ENCODE assay signal across 12 cellular contexts in genomic region chr5:139664727-139665351, GRCh38. TPM values are rescaled to one million over a fixed set of nuclear protein-coding genes. Genes with fewer than 3 reads are reported as not detected.
DNase-seq lines count a peak whose midpoint lies in the region; ATAC-seq and TF ChIP-seq lines count a peak whose summit lies in the region.
"Had no signal": no experiment of that assay in that cellular context is flagged by ENCODE, and none has a peak within 500 bp of the region (broad histone marks: within the 10 kb centered on the region; RNA-seq: fewer than 3 reads in every experiment).

No MANE protein-coding gene starts in this region.

- H4K20me1 ChIP-seq in BLaER1: peaks cover 77% of the 10 kb centered on the region

- H3K4me2 ChIP-seq in BLaER1: peak overlapping the region; percentile 93

- H3K27me3 ChIP-seq in BLaER1 (no peaks in the 10 kb centered on the region), rectal smooth muscle tissue (ENCODE audit: control insufficient read depth, insufficient read depth, low read length) (no peaks in the 10 kb centered on the region)

- H3K27ac Mint-ChIP-seq in immature natural killer cell: peak overlapping the region; percentile 80 to 98 (median 94)

- H3K27me3 Mint-ChIP-seq in immature natural killer cell (ENCODE audit: low read depth in 3 of 3): peaks cover 8 to 20% (median 16%) of the 10 kb centered on the region in 3 donors

- DNase-seq in immature natural killer cell (no peak), GM13977 (ENCODE audit: low spot score) (no peak), NCI-H524 treated with DMSO at 0.1 percent for 48 hours (lab: John Stamatoyannopoulos, UW) (no peak)
- DNase-seq: activated gamma-delta T cell treated with Interleukin-2 at 50 U/mL for 16 hours; HCEC 1CT; NCI-H226; stimulated activated CD4-positive, alpha-beta T cell treated with anti-CD3 and anti-CD28 coated beads, Interleukin-15, amount 100 ng/mL, for 24 hours had no signal

- peaks cover 0 to 4% (median 0%) of the 10 kb centered on the region in 3 donors for H3K36me3 Mint-ChIP-seq in immature natural killer cell

- H3K4me1 Mint-ChIP-seq in immature natural killer cell: peaks cover 87 to 90% of the 10 kb centered on the region in 2 donors

- no peak for TF ChIP-seq CTCF in GM13977 (IDR thresholded peaks at IDR 0.05; ENCODE audit: extremely low read depth, insufficient read depth, missing control alignments)

- H3K9me3 ChIP-seq in BLaER1: no peaks in the 10 kb centered on the region

- in situ Hi-C loops in GM13977 (cut with MboI; ENCODE audit: low pct_unique_long_range_greater_than_20kb, low sequenced_read_pairs, unreplicated experiment): no loop called here

- peak overlapping the region; percentile 35 to 69 (median 55) for H3K4me3 Mint-ChIP-seq in immature natural killer cell

- peak overlapping the region; percentile 94 for H3K9ac ChIP-seq in BLaER1
- no peak overlapping the region for H3K9ac ChIP-seq in rectal smooth muscle tissue (ENCODE audit: low read length)

- H3K36me3 ChIP-seq in BLaER1: peaks cover 6% of the 10 kb centered on the region; the same call in 1 of the 2 replicates
- H3K36me3 ChIP-seq in rectal smooth muscle tissue (ENCODE audit: control insufficient read depth, insufficient read depth, low read length): no peaks in the 10 kb centered on the region

- H3K27ac ChIP-seq in BLaER1: peak overlapping the region; percentile 99
- H3K27ac ChIP-seq in angular gyrus (ENCODE audit: low read depth, low read length): peak overlapping the region; percentile 90
- H3K27ac ChIP-seq in rectal smooth muscle tissue (ENCODE audit: low read depth, low read length): peak overlapping the region; percentile 12

- no peaks in the 10 kb centered on the region for H3K9me3 Mint-ChIP-seq in immature natural killer cell

- peak overlapping the region; percentile 30; the same call in 1 of the 2 replicates for H3K4me3 ChIP-seq in BLaER1
- no peak overlapping the region for H3K4me3 ChIP-seq in rectal smooth muscle tissue (ENCODE audit: low read length)

- H3K4me1 ChIP-seq in BLaER1 (peaks cover 99% of the 10 kb centered on the region), rectal smooth muscle tissue (ENCODE audit: control insufficient read depth, insufficient read depth, low read length) (peaks cover 31% of the 10 kb centered on the region)

- ATAC-seq in HG03095 (IDR thresholded peaks at IDR 0.05; ENCODE audit: unreplicated experiment) (no peak), GM18868 (IDR thresholded peaks at IDR 0.05; ENCODE audit: unreplicated experiment) (no peak)

RNA-seq across cellular contexts. Expression of gene CXXC5, which starts 16.7 kb away (rescaled TPM):
- polyA plus RNA-seq in immature natural killer cell: 100 to 1,000 TPM; 339 to 410 (median 385) TPM

Comparison
In these comparisons a context has a peak if more than half of its experiments do, and no peak if none do; other contexts are left out.
1. H3K27ac ChIP-seq: peak in every context shown above with its lines; median percentile 99 in BLaER1; 90 in angular gyrus; 12 in rectal smooth muscle tissue.